Comparison of ENCODE assay signal across 8 cellular contexts in the genomic region with DNA sequence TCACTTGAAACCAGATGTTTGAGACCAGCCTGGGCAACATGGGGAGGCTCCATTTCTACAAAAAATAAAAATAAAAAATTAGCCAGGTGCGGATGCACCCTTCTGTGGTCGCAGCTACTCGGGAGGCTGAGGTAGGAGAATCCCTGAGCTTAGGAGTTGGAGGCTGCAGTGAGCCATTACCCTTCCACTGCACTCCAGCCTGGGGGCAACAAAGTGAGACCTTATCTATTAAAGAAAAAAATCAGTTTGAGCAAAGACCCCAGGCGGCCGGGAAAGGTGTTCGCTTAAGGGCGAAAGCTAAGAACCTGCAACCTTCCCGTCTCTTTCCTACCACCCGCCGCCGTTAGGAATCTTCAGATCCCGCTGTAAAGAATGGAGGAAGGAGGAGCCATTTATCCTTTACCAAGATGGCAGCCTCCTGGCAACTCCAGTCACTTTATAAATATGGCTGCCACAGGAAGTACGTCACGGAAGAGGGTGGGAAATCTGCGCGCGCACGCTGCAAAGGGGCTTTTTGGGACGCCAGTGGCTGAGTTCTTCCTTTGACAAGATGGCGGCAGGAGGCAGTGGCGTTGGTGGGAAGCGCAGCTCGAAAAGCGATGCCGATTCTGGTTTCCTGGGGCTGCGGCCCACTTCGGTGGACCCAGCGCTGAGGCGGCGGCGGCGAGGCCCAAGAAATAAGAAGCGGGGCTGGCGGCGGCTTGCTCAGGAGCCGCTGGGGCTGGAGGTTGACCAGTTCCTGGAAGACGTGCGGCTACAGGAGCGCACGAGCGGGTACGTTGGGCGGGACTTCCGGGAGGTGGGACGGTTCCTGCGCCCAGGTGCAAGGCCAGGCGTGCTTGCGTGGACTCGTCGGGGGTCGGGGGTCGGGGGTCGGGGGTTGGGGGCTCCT. TPM values are rescaled to one million over a fixed set of nuclear protein-coding genes. Genes with fewer than 3 reads are reported as not detected.
DNase-seq lines count a peak whose midpoint lies in the region; ATAC-seq, FAIRE-seq and TF ChIP-seq lines count a peak whose summit lies in the region.

TSS of gene NOP53 (plus strand) at position 537 of the 892 bp plus-strand sequence. CDS start at position 551, 14 bp downstream.

- H3K4me1 Mint-ChIP-seq in natural killer cell treated with Interleukin-12 subunit alpha and Interleukin-12 subunit beta and Interleukin-15 and Interleukin-18, amount 100 ng/mL, for 72 hours (ENCODE audit: low read depth in 2 of 2), result peaks cover 21 to 26% of the 10 kb centered on the region in 2 donors

- H3K4me3 Mint-ChIP-seq in natural killer cell treated with Interleukin-12 subunit alpha and Interleukin-12 subunit beta and Interleukin-15 and Interleukin-18, amount 100 ng/mL, for 72 hours, result peak within 1 kb of the TSS; percentile 94

- peak within 1 kb of the TSS; percentile 90 to 98 for H3K27ac Mint-ChIP-seq in natural killer cell treated with Interleukin-12 subunit alpha and Interleukin-12 subunit beta and Interleukin-15 and Interleukin-18, amount 100 ng/mL, for 72 hours

- peak within 1 kb of the TSS; percentile 98 for H3K4me3 ChIP-seq in MG63

- FAIRE-seq in H54 (lab: Jason Lieb, UNC), result no peak

- peaks cover 63% of the 10 kb centered on the region for H3K36me3 ChIP-seq in MG63

- H3K9me3 Mint-ChIP-seq in natural killer cell treated with Interleukin-12 subunit alpha and Interleukin-12 subunit beta and Interleukin-15 and Interleukin-18, amount 100 ng/mL, for 72 hours, result no peaks in the 10 kb centered on the region

- H3K27me3 ChIP-seq in MG63, result no peaks in the 10 kb centered on the region

- ATAC-seq in natural killer cell treated with Interleukin-12 subunit alpha and Interleukin-12 subunit beta and Interleukin-15 and Interleukin-18, amount 100 ng/mL, for 72 hours, result peak; percentile 84 to 91

- peak; percentile 34 for TF ChIP-seq POLR2A in H54 (IDR thresholded peaks at IDR 0.05; ENCODE audit: low read depth, low read length)

- H3K36me3 Mint-ChIP-seq in natural killer cell treated with Interleukin-12 subunit alpha and Interleukin-12 subunit beta and Interleukin-15 and Interleukin-18, amount 100 ng/mL, for 72 hours, result peaks cover 9% of the 10 kb centered on the region

- peak; percentile 97 for DNase-seq in Daoy (ENCODE audit: low read depth)
- DNase-seq in H54 (ENCODE audit: insufficient read length, low spot score), result peak; percentile 78
- peak; percentile 92 for DNase-seq in MG63
- peak; percentile 86 to 89 for DNase-seq in SHP77 (lab: John Stamatoyannopoulos, UW)
- DNase-seq in activated T-helper 9 cell treated with anti-CD3 and anti-CD28 coated beads, Interleukin-2, amount 50 U/mL, for 16 hours (ENCODE audit: low read depth), result peak; percentile 95
- DNase-seq in fibroblast of peridontal ligament (ENCODE audit: extremely low read depth), result peak; percentile 98
- peak; percentile 95 for DNase-seq in natural killer cell treated with Interleukin-12 subunit alpha and Interleukin-12 subunit beta and Interleukin-15 and Interleukin-18, amount 100 ng/mL, for 72 hours (ENCODE audit: low spot score)
- peak; percentile 89 for DNase-seq in stimulated activated naive CD4-positive, alpha-beta T cell treated with Interleukin-2 at 50 U/mL for 16 hours (lab: John Stamatoyannopoulos, UW)

- H3K9me3 ChIP-seq in MG63, result no peaks in the 10 kb centered on the region

- H3K27me3 Mint-ChIP-seq in natural killer cell treated with Interleukin-12 subunit alpha and Interleukin-12 subunit beta and Interleukin-15 and Interleukin-18, amount 100 ng/mL, for 72 hours, result no peaks in the 10 kb centered on the region

RNA-seq across cellular contexts. Expression of gene NOP53, which starts in this region (rescaled TPM):
- 48.0 and 56.6 TPM in 2 replicates for total RNA-seq in Daoy (2014; rRNA removed; shearing (Covaris generic))
- 428 and 543 TPM in 2 replicates for total RNA-seq in MG63 (2014; rRNA removed; shearing (Covaris generic); ENCODE audit: low replicate concordance)
- total RNA-seq in natural killer cell treated with Interleukin-12 subunit alpha and Interleukin-12 subunit beta and Interleukin-15 and Interleukin-18, amount 100 ng/mL, for 72 hours, result 100 to 1,000 TPM; 180 to 213 TPM

Comparison
In these comparisons a context has a peak if more than half of its experiments do, and no peak if none do; other contexts are left out.
1. Peak in every context shown above with its lines: DNase-seq, ATAC-seq and H3K4me3 ChIP-seq.